ENCODE assay signal across 15 cellular contexts in genomic region chr22:23229646-23230045, GRCh38. TPM values are rescaled to one million over a fixed set of nuclear protein-coding genes. Genes with fewer than 3 reads are reported as not detected.
DNase-seq lines count a peak whose midpoint lies in the region; ATAC-seq lines count a peak whose summit lies in the region.
"Had no signal": no experiment of that assay in that cellular context is flagged by ENCODE, and none has a peak within 500 bp of the region (broad histone marks: within the 10 kb centered on the region; RNA-seq: fewer than 3 reads in every experiment).

No MANE protein-coding gene starts in this region.

- H3K79me1 ChIP-seq in mesendoderm (ENCODE audit: low read length): peaks cover 37% of the 10 kb centered on the region
- peaks cover 57% of the 10 kb centered on the region for H3K79me1 ChIP-seq in mesenchymal stem cell (replicated peaks; ENCODE audit: low read length, poor library complexity, severe bottlenecking)

- POLR2A ChIA-PET in CD4-positive, alpha-beta memory T cell (lab: Charles Lee; ENCODE audit: partially characterized antibody): interaction anchor here (0.9 to 5.6 kb wide), 2 partner anchors 13 to 36 kb away, joined by 4 to 31 read pairs; no protein-coding TSS in a partner anchor

- H3K27ac ChIP-seq in CD4-positive, alpha-beta memory T cell (ENCODE audit: low read depth, low read length): no peak overlapping the region
- peak overlapping the region; percentile 68 for H3K27ac ChIP-seq in HUES6 (ENCODE audit: low read depth, low read length)
- peak overlapping the region; percentile 68 for H3K27ac ChIP-seq in mesendoderm (ENCODE audit: low read depth, low read length)
- H3K27ac ChIP-seq in mesenchymal stem cell (ENCODE audit: low read length, poor library complexity, severe bottlenecking): no peak overlapping the region

- no peak for ATAC-seq in central memory CD8-positive, alpha-beta T cell (replicated peaks; ENCODE audit: extremely low read depth, poor library complexity, severe bottlenecking)
- ATAC-seq in HG03108 (IDR thresholded peaks at IDR 0.05; ENCODE audit: unreplicated experiment): no peak

- no peak overlapping the region for H2AFZ ChIP-seq in mesenchymal stem cell (ENCODE audit: low read depth, low read length)

- H3K36me3 ChIP-seq in CD4-positive, alpha-beta memory T cell (ENCODE audit: insufficient read depth, low read length): no peaks in the 10 kb centered on the region
- H3K36me3 ChIP-seq in HUES6 (ENCODE audit: control insufficient read depth, insufficient read depth, low read length): no peaks in the 10 kb centered on the region
- H3K36me3 ChIP-seq in mesendoderm (ENCODE audit: control insufficient read depth, insufficient read depth, low read length): no peaks in the 10 kb centered on the region
- H3K36me3 ChIP-seq in mesenchymal stem cell (ENCODE audit: control insufficient read depth in 1 of 2, insufficient read depth in 2 of 2, low read depth in 1 of 2, low read length in 2 of 2): peaks cover 0 to 4% of the 10 kb centered on the region in 2 experiments

- no peak overlapping the region for H4K5ac ChIP-seq in mesendoderm (ENCODE audit: low read length)

- H3K23ac ChIP-seq in mesendoderm (ENCODE audit: low read length) (no peak overlapping the region), mesenchymal stem cell (ENCODE audit: low read length in 2 of 2) (no peak overlapping the region)

- H4K91ac ChIP-seq in mesenchymal stem cell (ENCODE audit: low read length): no peak overlapping the region

- H3K18ac ChIP-seq in mesendoderm (ENCODE audit: low read length) (peak overlapping the region; percentile 33), mesenchymal stem cell (ENCODE audit: low read depth in 1 of 2, low read length in 2 of 2) (no peak overlapping the region)

- WGBS in mesendoderm (ENCODE audit: extremely low coverage, insufficient coverage, low lambda C conversion rate): no CpG with 5 or more reads among the region's 4 CpGs
- 72% methylated on average over 4 of the region's 4 CpGs for WGBS in mesenchymal stem cell

- no peak for DNase-seq in CD4-positive, alpha-beta memory T cell
- DNase-seq in central memory CD8-positive, alpha-beta T cell (ENCODE audit: low spot score in 2 of 2): no peak
- DNase-seq in mesendoderm (no peak), T1000 (lab: John Stamatoyannopoulos, UW) (no peak), mesenchymal stem cell (no peak), NCI-H128 (lab: John Stamatoyannopoulos, UW; ENCODE audit: unreplicated experiment) (no peak)
- DNase-seq: AML-193; CD4-positive, CD25-positive, alpha-beta regulatory T cell; NCI-H1436; NCI-H2029 treated with DMSO at 0.1 percent for 48 hours; NCI-H510A; NCI-H82 had no signal

- H3K4me3 Mint-ChIP-seq in CD4-positive, alpha-beta memory T cell: peak overlapping the region in 1 of 8 donors; percentile 22
- no peak overlapping the region for H3K4me3 Mint-ChIP-seq in central memory CD8-positive, alpha-beta T cell
- H3K4me3 Mint-ChIP-seq: IgD-negative memory B cell had no signal

- H3K4me3 ChIP-seq in CD4-positive, alpha-beta memory T cell (ENCODE audit: low read length in 2 of 2): no peak overlapping the region
- H3K4me3 ChIP-seq in HUES6 (ENCODE audit: low read depth, low read length): no peak overlapping the region
- no peak overlapping the region for H3K4me3 ChIP-seq in mesendoderm (ENCODE audit: low read length)
- no peak overlapping the region for H3K4me3 ChIP-seq in mesenchymal stem cell (ENCODE audit: insufficient read depth in 1 of 2, low read depth in 1 of 2, low read length in 2 of 2)

- H2BK15ac ChIP-seq in mesendoderm (replicated peaks; ENCODE audit: low read depth) (no peak overlapping the region), mesenchymal stem cell (ENCODE audit: low read depth, poor library complexity, severe bottlenecking) (no peak overlapping the region)

- H3K4ac ChIP-seq in mesendoderm (ENCODE audit: low read depth, low read length) (peak overlapping the region; percentile 79), mesenchymal stem cell (ENCODE audit: low read depth in 1 of 2, low read length in 2 of 2) (no peak overlapping the region)

- no peak overlapping the region for H2BK12ac ChIP-seq in mesenchymal stem cell (ENCODE audit: low read length in 2 of 2)

- peaks cover 0 to 8% of the 10 kb centered on the region in 2 donors for H3K9me3 ChIP-seq in CD4-positive, alpha-beta memory T cell (ENCODE audit: control insufficient read depth in 1 of 2, low read length in 2 of 2)
- H3K9me3 ChIP-seq in HUES6 (ENCODE audit: control insufficient read depth, insufficient read depth, low read depth, low read length): peaks cover 23% of the 10 kb centered on the region
- peaks cover 17% of the 10 kb centered on the region for H3K9me3 ChIP-seq in mesenchymal stem cell (ENCODE audit: control insufficient read depth, low read length)

- H2BK120ac ChIP-seq in mesendoderm (ENCODE audit: low read depth, low read length): no peak overlapping the region
- no peak overlapping the region for H2BK120ac ChIP-seq in mesenchymal stem cell (ENCODE audit: low read depth, low read length)

- peaks cover 0 to 30% (median 19%) of the 10 kb centered on the region in 8 donors for H3K9me3 Mint-ChIP-seq in CD4-positive, alpha-beta memory T cell
- H3K9me3 Mint-ChIP-seq in central memory CD8-positive, alpha-beta T cell: peaks cover 8% of the 10 kb centered on the region

- H3K9ac ChIP-seq in HUES6 (ENCODE audit: low read length) (no peak overlapping the region), mesendoderm (ENCODE audit: low read length) (peak overlapping the region; percentile 21), mesenchymal stem cell (ENCODE audit: low read length) (no peak overlapping the region)

- peaks cover 29 to 40% of the 10 kb centered on the region in 2 donors for H3K36me3 Mint-ChIP-seq in CD4-positive, alpha-beta memory T cell
- H3K36me3 Mint-ChIP-seq in central memory CD8-positive, alpha-beta T cell (ENCODE audit: insufficient read depth): peaks cover 12% of the 10 kb centered on the region

- peaks cover 32 to 94% (median 62%) of the 10 kb centered on the region in 4 donors for H3K4me1 Mint-ChIP-seq in CD4-positive, alpha-beta memory T cell
- H3K4me1 Mint-ChIP-seq in central memory CD8-positive, alpha-beta T cell: peaks cover 69% of the 10 kb centered on the region

- H2BK5ac ChIP-seq in mesendoderm (ENCODE audit: low read length): peak overlapping the region; percentile 53
- H2BK5ac ChIP-seq in mesenchymal stem cell (ENCODE audit: low read depth, low read length, poor library complexity, severe bottlenecking): no peak overlapping the region

- H3K56ac ChIP-seq in mesendoderm (ENCODE audit: low read length): peak overlapping the region; percentile 51

- peaks cover 74% of the 10 kb centered on the region for H3K79me2 ChIP-seq in mesendoderm (ENCODE audit: control insufficient read depth, insufficient read depth, low read length)

- CTCF ChIA-PET in CD4-positive, alpha-beta memory T cell (lab: Charles Lee; ENCODE audit: partially characterized antibody): interaction anchor here (1.1 kb wide), 1 partner anchor 11 kb away, joined by 3 read pairs; no protein-coding TSS in a partner anchor

- no peaks in the 10 kb centered on the region for H3K27me3 ChIP-seq in CD4-positive, alpha-beta memory T cell (ENCODE audit: insufficient read depth, low read length)
- no peaks in the 10 kb centered on the region for H3K27me3 ChIP-seq in HUES6 (ENCODE audit: control insufficient read depth, insufficient read depth, low read length)
- no peaks in the 10 kb centered on the region for H3K27me3 ChIP-seq in mesendoderm (ENCODE audit: insufficient read depth, low read length, poor library complexity)
- no peaks in the 10 kb centered on the region for H3K27me3 ChIP-seq in mesenchymal stem cell (ENCODE audit: control insufficient read depth in 1 of 2, insufficient read depth in 1 of 2, low read length in 2 of 2)

- no peaks in the 10 kb centered on the region for H3K27me3 Mint-ChIP-seq in CD4-positive, alpha-beta memory T cell
- H3K27me3 Mint-ChIP-seq in central memory CD8-positive, alpha-beta T cell: no peaks in the 10 kb centered on the region
- H3K27me3 Mint-ChIP-seq: CD4-positive, CD25-positive, alpha-beta regulatory T cell; IgD-negative memory B cell had no signal

- no peak overlapping the region for H3K4me2 ChIP-seq in mesendoderm (ENCODE audit: low read length)
- H3K4me2 ChIP-seq in mesenchymal stem cell (ENCODE audit: low read length, poor library complexity, severe bottlenecking): no peak overlapping the region

- H2AK5ac ChIP-seq in mesendoderm (ENCODE audit: low read length): no peak overlapping the region
- H2AK5ac ChIP-seq in mesenchymal stem cell (ENCODE audit: low read length, severe bottlenecking): no peak overlapping the region

- H3K14ac ChIP-seq in mesenchymal stem cell (ENCODE audit: low read length in 2 of 2): no peak overlapping the region

- peaks cover 72% of the 10 kb centered on the region for H3K4me1 ChIP-seq in CD4-positive, alpha-beta memory T cell (ENCODE audit: insufficient read depth, low read length)
- H3K4me1 ChIP-seq in HUES6 (ENCODE audit: control insufficient read depth, insufficient read depth, low read length): peaks cover 48% of the 10 kb centered on the region
- H3K4me1 ChIP-seq in mesendoderm (ENCODE audit: control insufficient read depth, low read depth, low read length): peaks cover 20% of the 10 kb centered on the region
- H3K4me1 ChIP-seq in mesenchymal stem cell (ENCODE audit: control insufficient read depth, insufficient read depth, low read depth, low read length): peaks cover 34% of the 10 kb centered on the region

- H3K27ac Mint-ChIP-seq in CD4-positive, alpha-beta memory T cell: peak overlapping the region in 4 of 7 donors; percentile 85 to 94 (median 88)
- H3K27ac Mint-ChIP-seq in central memory CD8-positive, alpha-beta T cell (ENCODE audit: low read depth): peak overlapping the region; percentile 44

- H4K8ac ChIP-seq in mesendoderm (ENCODE audit: low read depth, low read length) (no peak overlapping the region), mesenchymal stem cell (ENCODE audit: low read length) (no peak overlapping the region)

- intact Hi-C loops in CD4-positive, alpha-beta memory T cell (cut with micrococcal nuclease): no loop called here

RNA-seq across cellular contexts. Expression of gene BCR, which starts 49.3 kb away (rescaled TPM):
- total RNA-seq in CD4-positive, alpha-beta memory T cell: 10 to 100 TPM; 75.3 to 75.6 TPM
- 10 to 100 TPM in 1 of 2 donors, 1 to 10 TPM in 1; 3.3 to 27.0 TPM for polyA plus RNA-seq in CD4-positive, alpha-beta memory T cell
- polyA plus RNA-seq in mesendoderm (2013, experiment 1 of 2): 26.5 TPM
- polyA plus RNA-seq in mesendoderm (2013, experiment 2 of 2): 26.2 TPM
- polyA plus RNA-seq in mesenchymal stem cell (2013, experiment 1 of 2): 7.3 TPM
- polyA plus RNA-seq in mesenchymal stem cell (2013, experiment 2 of 2): 7.1 TPM

Comparison
In these comparisons a context has a peak if more than half of its experiments do, and no peak if none do; other contexts are left out.
1. H3K27ac ChIP-seq: peak in HUES6 (single experiment) and mesendoderm (single experiment); none in CD4-positive, alpha-beta memory T cell (single experiment) and mesenchymal stem cell (single experiment).